8 cellular contexts compared by ENCODE assay signal in genomic region chr10:75408512-75408881, GRCh38. TPM values are rescaled to one million over a fixed set of nuclear protein-coding genes. Genes with fewer than 3 reads are reported as not detected.
A peak's percentile ranks its signal among the peaks of the same experiment; 100 is the strongest.
DNase-seq lines count a peak whose midpoint lies in the region; ATAC-seq and TF ChIP-seq lines count a peak whose summit lies in the region.

No MANE protein-coding gene starts in this region.

- H3K4me3 ChIP-seq in RWPE2 (ENCODE audit: severe bottlenecking): peak overlapping the region; percentile 59
- peak overlapping the region; percentile 67 for H3K4me3 ChIP-seq in fibroblast of villous mesenchyme (ENCODE audit: low read depth, low read length)
- peak overlapping the region; percentile 84 for H3K4me3 ChIP-seq in psoas muscle

- DNase-seq in Calu3: no peak
- no peak for DNase-seq in RWPE2 (ENCODE audit: low spot score)
- DNase-seq in fibroblast of villous mesenchyme (ENCODE audit: low read depth): no peak
- peak in 1 of 2 donors; percentile 33 for DNase-seq in psoas muscle
- no peak for DNase-seq in effector CD4-positive, alpha-beta T cell
- no peak for DNase-seq in NCI-H446 (lab: John Stamatoyannopoulos, UW)

- H3K27me3 Mint-ChIP-seq in Calu3 (ENCODE audit: unreplicated experiment): peaks cover 15% of the 10 kb centered on the region

- ATAC-seq in RWPE2 (ENCODE audit: low read depth): no peak
- peak in 1 of 4 donors; percentile 17 for ATAC-seq in psoas muscle
- ATAC-seq in HG03135 (IDR thresholded peaks at IDR 0.05; ENCODE audit: unreplicated experiment): no peak
- ATAC-seq in GM18498 (IDR thresholded peaks at IDR 0.05; ENCODE audit: unreplicated experiment): no peak

- no peaks in the 10 kb centered on the region for H3K9me3 Mint-ChIP-seq in Calu3 (ENCODE audit: low read depth, unreplicated experiment)

- WGBS in psoas muscle, 3 donors: 4 to 7% (median 5%) methylated on average over 27 of the region's 27 CpGs

- H3K9me3 ChIP-seq in RWPE2 (ENCODE audit: severe bottlenecking): no peaks in the 10 kb centered on the region
- H3K9me3 ChIP-seq in psoas muscle: no peaks in the 10 kb centered on the region

- peak overlapping the region; percentile 94 for H3K4me3 Mint-ChIP-seq in Calu3 (ENCODE audit: low read depth, unreplicated experiment)

- H3K36me3 Mint-ChIP-seq in Calu3 (ENCODE audit: insufficient read depth, unreplicated experiment): peaks cover 52% of the 10 kb centered on the region

- H3K27ac Mint-ChIP-seq in Calu3 (ENCODE audit: unreplicated experiment): no peak overlapping the region

- H3K27me3 ChIP-seq in RWPE2 (ENCODE audit: insufficient read depth, poor library complexity, severe bottlenecking) (no peaks in the 10 kb centered on the region), psoas muscle (ENCODE audit: insufficient read depth in 3 of 3, low read length in 2 of 3) (peaks cover 4 to 68% (median 4%) of the 10 kb centered on the region in 3 donors)

- CTCF ChIA-PET in Calu3 (lab: Charles Lee): no interaction called here

- TF ChIP-seq CTCF in Calu3 (IDR thresholded peaks at IDR 0.05; ENCODE audit: unreplicated experiment): no peak
- TF ChIP-seq CTCF in RWPE2 (IDR thresholded peaks at IDR 0.05; ENCODE audit: poor library complexity, severe bottlenecking): no peak
- no peak for TF ChIP-seq CTCF in fibroblast of villous mesenchyme (IDR thresholded peaks at IDR 0.05; ENCODE audit: insufficient read depth, low read depth, low read length)
- TF ChIP-seq CTCF in psoas muscle (IDR thresholded peaks at IDR 0.05): no peak

- peak overlapping the region; percentile 71 for H3K27ac ChIP-seq in RWPE2 (ENCODE audit: poor library complexity, severe bottlenecking)
- peak overlapping the region; percentile 73 for H3K27ac ChIP-seq in psoas muscle

- H3K4me1 Mint-ChIP-seq in Calu3 (ENCODE audit: low read depth, unreplicated experiment): peaks cover 17% of the 10 kb centered on the region

- no TSS peak for BruUV-seq in Calu3 (replicated peaks; lab: Mats Ljungman, UMichigan)

- H3K4me1 ChIP-seq in RWPE2 (ENCODE audit: insufficient read depth, poor library complexity, severe bottlenecking) (peaks cover 6% of the 10 kb centered on the region), psoas muscle (peaks cover 5% of the 10 kb centered on the region)

- intact Hi-C loops in Calu3 (cut with micrococcal nuclease; ENCODE audit: unreplicated experiment) (loop anchor here (10.0 kb wide), 2 partner anchors 196 to 1136 kb away; no protein-coding TSS in a partner anchor), psoas muscle (cut with DNase I) (loop anchor here (10.0 kb wide), 3 partner anchors 246 to 1136 kb away; no protein-coding TSS in a partner anchor)

- H3K36me3 ChIP-seq in RWPE2 (ENCODE audit: low read depth) (no peaks in the 10 kb centered on the region), psoas muscle (ENCODE audit: insufficient read depth in 1 of 2, low read depth in 1 of 2) (no peaks in the 10 kb centered on the region)

RNA-seq across cellular contexts. Expression of gene ZNF503, which starts 6.9 kb away (rescaled TPM):
- total RNA-seq in Calu3 (2022) (12.5 and 12.8 TPM in 2 replicates), fibroblast of villous mesenchyme (7.8 and 11.9 TPM in 2 replicates), psoas muscle (1 to 10 TPM; 2.3 to 5.7 (median 4.7) TPM)
- polyA plus RNA-seq in psoas muscle: 1 to 10 TPM; 1.1 to 2.0 (median 1.7) TPM

RNA-seq across cellular contexts. Expression of gene LRMDA, which starts 22.9 kb away (rescaled TPM):
- total RNA-seq in Calu3 (2022) (5.5 and 7.6 TPM in 2 replicates), fibroblast of villous mesenchyme (under 0.01 and 0.64 TPM in 2 replicates), psoas muscle (1 to 10 TPM; 2.4 to 5.7 (median 2.6) TPM)
- polyA plus RNA-seq in psoas muscle: 1 to 10 TPM; 1.0 to 2.9 (median 1.5) TPM
